In the genomic region with DNA sequence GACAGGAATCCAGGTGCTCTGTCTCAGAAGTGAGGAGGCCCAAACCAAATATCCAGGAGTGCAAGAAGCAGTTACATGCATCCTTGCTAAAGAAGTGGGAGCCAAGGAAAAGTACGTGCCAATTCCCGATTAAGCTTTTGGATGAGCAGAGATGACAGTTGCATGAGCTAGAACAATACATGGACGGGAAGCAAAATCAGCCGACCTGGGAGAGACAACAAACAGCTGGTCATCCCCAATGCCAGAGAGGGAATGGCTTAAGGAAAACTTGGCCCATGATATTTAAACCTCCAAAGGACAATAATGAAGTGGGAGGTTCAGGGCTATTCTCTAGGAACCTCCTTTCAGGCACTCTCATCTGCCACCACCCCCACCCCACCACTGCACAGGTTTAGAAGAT, we compare ENCODE assay signal across 15 cellular contexts.
"Had no signal": no experiment of that assay in that cellular context is flagged by ENCODE, and none has a peak within 500 bp of the region (broad histone marks: within the 10 kb centered on the region; RNA-seq: fewer than 3 reads in every experiment).

No MANE protein-coding gene starts in this region.

- ATAC-seq: gastrocnemius medialis; stimulated activated naive CD8-positive, alpha-beta T cell treated with anti-CD3 and anti-CD28 coated beads, Interleukin-15, amount 100 ng/mL, for 72 hours had no signal

- DNase-seq: activated CD4-positive, alpha-beta T cell treated with anti-CD3 and anti-CD28 coated beads, Interleukin-2, amount 10 ng/mL, durations not matched to agents 7 days and 5 days; activated CD4-positive, CD25-positive, alpha-beta regulatory T cell; activated naive CD4-positive, alpha-beta T cell treated with anti-CD3 and anti-CD28 coated beads, Interleukin-2, amount 10 ng/mL, durations not matched to agents 7 days and 5 days; adrenal gland; gastrocnemius medialis; kidney glomerular epithelial cell; stimulated activated CD4-positive, alpha-beta T cell treated with anti-CD3 and anti-CD28 coated beads, Interleukin-4, amount 100 ng/mL, for 1 hour; stimulated activated naive CD8-positive, alpha-beta T cell treated with anti-CD3 and anti-CD28 coated beads, Interleukin-15, amount 100 ng/mL, for 72 hours; testis had no signal

- H3K4me3 Mint-ChIP-seq: activated CD4-positive, alpha-beta T cell treated with anti-CD3 and anti-CD28 coated beads, Interleukin-2, amount 10 ng/mL, durations not matched to agents 7 days and 5 days; activated naive CD4-positive, alpha-beta T cell treated with anti-CD3 and anti-CD28 coated beads, Interleukin-2, amount 10 ng/mL, durations not matched to agents 7 days and 5 days; neural crest cell; stimulated activated naive CD8-positive, alpha-beta T cell treated with anti-CD3 and anti-CD28 coated beads, Interleukin-15, amount 100 ng/mL, for 72 hours; T-helper 1 cell treated with Interleukin-12 subunit alpha and Interleukin-12 subunit beta and Interleukin-4 antibody, amounts not matched to agents 30 μg/mL and 1 μg/mL, for 36 hours had no signal

- H3K4me1 Mint-ChIP-seq: activated CD4-positive, alpha-beta T cell treated with anti-CD3 and anti-CD28 coated beads, Interleukin-2, amount 10 ng/mL, durations not matched to agents 7 days and 5 days; activated naive CD4-positive, alpha-beta T cell treated with anti-CD3 and anti-CD28 coated beads, Interleukin-2, amount 10 ng/mL, durations not matched to agents 7 days and 5 days; stimulated activated naive CD8-positive, alpha-beta T cell treated with anti-CD3 and anti-CD28 coated beads, Interleukin-15, amount 100 ng/mL, for 72 hours had no signal

- H3K27ac Mint-ChIP-seq: activated CD4-positive, alpha-beta T cell treated with anti-CD3 and anti-CD28 coated beads, Interleukin-2, amount 10 ng/mL, durations not matched to agents 7 days and 5 days; activated naive CD4-positive, alpha-beta T cell treated with anti-CD3 and anti-CD28 coated beads, Interleukin-2, amount 10 ng/mL, durations not matched to agents 7 days and 5 days; activated T-helper 2 cell treated with anti-CD3 and anti-CD28 coated beads, Interferon-gamma antibody, Interleukin-2, Interleukin-4, amounts not matched to agents 10 μg/mL and 5 μg/mL and 100 μg/mL, durations not matched to agents 14 hours and 24 hours and 36 hours; T-helper 1 cell treated with Interleukin-12 subunit alpha and Interleukin-12 subunit beta and Interleukin-4 antibody, amounts not matched to agents 30 μg/mL and 1 μg/mL, for 36 hours had no signal

- H3K9me3 Mint-ChIP-seq: activated CD4-positive, alpha-beta T cell treated with anti-CD3 and anti-CD28 coated beads, Interleukin-2, amount 10 ng/mL, durations not matched to agents 7 days and 5 days; activated naive CD4-positive, alpha-beta T cell treated with anti-CD3 and anti-CD28 coated beads, Interleukin-2, amount 10 ng/mL, durations not matched to agents 7 days and 5 days; activated T-helper 2 cell treated with anti-CD3 and anti-CD28 coated beads, Interferon-gamma antibody, Interleukin-2, Interleukin-4, amounts not matched to agents 10 μg/mL and 5 μg/mL and 100 μg/mL, durations not matched to agents 14 hours and 24 hours and 36 hours; neural crest cell; stimulated activated naive CD8-positive, alpha-beta T cell treated with anti-CD3 and anti-CD28 coated beads, Interleukin-15, amount 100 ng/mL, for 72 hours; T-helper 1 cell treated with Interleukin-12 subunit alpha and Interleukin-12 subunit beta and Interleukin-4 antibody, amounts not matched to agents 30 μg/mL and 1 μg/mL, for 36 hours had no signal

- H3K4me3 ChIP-seq: adrenal gland, esophagus muscularis mucosa, gastrocnemius medialis, testis had no signal

- H3K27ac ChIP-seq: adrenal gland, gastrocnemius medialis, parathyroid adenoma, testis had no signal

- H3K36me3 Mint-ChIP-seq: activated naive CD4-positive, alpha-beta T cell treated with anti-CD3 and anti-CD28 coated beads, Interleukin-2, amount 10 ng/mL, durations not matched to agents 7 days and 5 days had no signal

- FAIRE-seq: endometrium had no signal
